8 cellular contexts compared by ENCODE assay signal in genomic region chr13:110915057-110915873, GRCh38. TPM values are rescaled to one million over a fixed set of nuclear protein-coding genes. Genes with fewer than 3 reads are reported as not detected.
DNase-seq lines count a peak whose midpoint lies in the region; ATAC-seq and TF ChIP-seq lines count a peak whose summit lies in the region.

ANKRD10 (minus strand) TSS chr13:110915069; CDS start chr13:110914934, 135 bp downstream.

- POLR2A ChIA-PET in PC-3 (lab: Charles Lee; ENCODE audit: unreplicated experiment) = interaction anchor here (0.5 to 0.7 kb wide), 5 partner anchors 66 to 1673 kb away, joined by 4 to 10 read pairs (median 6); partner anchors contain the start of gene TUBGCP3

- H3K36me3 ChIP-seq in PC-3 (ENCODE audit: low read depth, low read length) (peaks cover 4% of the 10 kb centered on the region), mucosa of rectum (ENCODE audit: control insufficient read depth in 2 of 2, insufficient read depth in 2 of 2, low read length in 2 of 2) (peaks cover 0 to under 1% of the 10 kb centered on the region in 2 donors)

- peaks cover 35% of the 10 kb centered on the region for H4K20me1 ChIP-seq in PC-3 (ENCODE audit: low read length)

- H2AFZ ChIP-seq in PC-3 (ENCODE audit: low read length) = peak within 1 kb of the TSS; percentile 88

- peaks cover 45% of the 10 kb centered on the region for H3K79me2 ChIP-seq in PC-3 (ENCODE audit: low read length)

- no peaks in the 10 kb centered on the region for H3K9me3 ChIP-seq in PC-3 (ENCODE audit: low read length)
- H3K9me3 ChIP-seq in mucosa of rectum (ENCODE audit: control insufficient read depth in 2 of 2, low read length in 2 of 2) = no peaks in the 10 kb centered on the region

- ATAC-seq in GM21619 (IDR thresholded peaks at IDR 0.05; ENCODE audit: unreplicated experiment) (peak; percentile 71), PC-3 (peak; percentile 81)

- H3K4me2 ChIP-seq in PC-3 (ENCODE audit: low read length) = peak within 1 kb of the TSS; percentile 87

- H3F3A ChIP-seq in PC-3 (ENCODE audit: low read length, unreplicated experiment) = no peaks in the 10 kb centered on the region

- H3K9ac ChIP-seq in PC-3 (ENCODE audit: low read length) = peak within 1 kb of the TSS; percentile 97
- peak within 1 kb of the TSS; percentile 94 for H3K9ac ChIP-seq in mucosa of rectum (ENCODE audit: low read depth in 1 of 2, low read length in 2 of 2)

- TF ChIP-seq CTCF in PC-3 (conservative IDR thresholded peaks at IDR 0.05; ENCODE audit: low read depth, low read length) = peak; percentile 62
- TF ChIP-seq CTCF in epithelial cell of proximal tubule (conservative IDR thresholded peaks at IDR 0.05; ENCODE audit: low read depth, low read length) = peak; percentile 66

- H3K27ac ChIP-seq in PC-3 (ENCODE audit: low read length) = peak within 1 kb of the TSS; percentile 84
- peak within 1 kb of the TSS; percentile 97 to 100 for H3K27ac ChIP-seq in mucosa of rectum (ENCODE audit: low read depth in 2 of 2, low read length in 2 of 2)

- DNase-seq in DMS53 (lab: John Stamatoyannopoulos, UW) (peak; percentile 93), PC-3 (peak; percentile 94), activated T-cell treated with anti-CD3 and anti-CD28 coated beads for 48 hours (ENCODE audit: low read depth) (peak; percentile 98), epithelial cell of proximal tubule (ENCODE audit: low read depth) (peak; percentile 70)
- peak; percentile 89 for DNase-seq in Jurkat, Clone E6-1 (ENCODE audit: low read depth, low spot score)
- DNase-seq in stimulated activated CD8-positive, alpha-beta memory T cell treated with anti-CD3 and anti-CD28 coated beads, Interleukin-4, amount 100 ng/mL, for 48 hours = peak; percentile 96

- no peaks in the 10 kb centered on the region for H3K9me2 ChIP-seq in PC-3 (replicated peaks; ENCODE audit: low read length)

- intact Hi-C loops in PC-3 (cut with micrococcal nuclease) = loop anchor here (1.0 to 10.0 kb wide), 6 partner anchors 44 to 300 kb away; no protein-coding TSS in a partner anchor

- H3K27me3 ChIP-seq in PC-3 (ENCODE audit: low read length) (no peaks in the 10 kb centered on the region), mucosa of rectum (ENCODE audit: control insufficient read depth in 2 of 2, insufficient read depth in 2 of 2, low read length in 2 of 2) (no peaks in the 10 kb centered on the region)

- no TSS peak for BruUV-seq in PC-3 (replicated peaks; lab: Mats Ljungman, UMichigan)

- peak within 1 kb of the TSS; percentile 70 for H3K4me3 ChIP-seq in Jurkat, Clone E6-1 (ENCODE audit: low read length)
- peak within 1 kb of the TSS; percentile 98 for H3K4me3 ChIP-seq in PC-3 (ENCODE audit: low read length)
- peak within 1 kb of the TSS; percentile 94 for H3K4me3 ChIP-seq in epithelial cell of proximal tubule (ENCODE audit: low read depth, low read length)
- H3K4me3 ChIP-seq in mucosa of rectum (ENCODE audit: low read length in 2 of 2) = peak within 1 kb of the TSS; percentile 84 to 89

- H3K4me1 ChIP-seq in PC-3 (ENCODE audit: insufficient read depth, low read length) = peaks cover 31% of the 10 kb centered on the region
- H3K4me1 ChIP-seq in mucosa of rectum (ENCODE audit: control insufficient read depth in 2 of 2, insufficient read depth in 2 of 2, low read length in 2 of 2) = peaks cover 17 to 30% of the 10 kb centered on the region in 2 donors

- CTCF ChIA-PET in PC-3 (lab: Charles Lee) = interaction anchor here (0.6 to 1.1 kb wide), 6 partner anchors 30 to 768 kb away, joined by 3 to 5 read pairs (median 3); no protein-coding TSS in a partner anchor

RNA-seq across cellular contexts. Expression of gene ANKRD10, which starts in this region (rescaled TPM):
- 77.4 TPM for polyA plus RNA-seq in Jurkat, Clone E6-1 (2012; ENCODE audit: insufficient read depth, insufficient read length)
- total RNA-seq in PC-3 (2014; rRNA removed) (47.1 and 60.2 TPM in 2 replicates), epithelial cell of proximal tubule (36.5 and 54.9 TPM in 2 replicates)

Comparison
In these comparisons a context has a peak if more than half of its experiments do, and no peak if none do; other contexts are left out.
1. Peak in every context shown above with its lines: DNase-seq, ATAC-seq, H3K4me3 ChIP-seq and H3K27ac ChIP-seq.